In the genomic region with DNA sequence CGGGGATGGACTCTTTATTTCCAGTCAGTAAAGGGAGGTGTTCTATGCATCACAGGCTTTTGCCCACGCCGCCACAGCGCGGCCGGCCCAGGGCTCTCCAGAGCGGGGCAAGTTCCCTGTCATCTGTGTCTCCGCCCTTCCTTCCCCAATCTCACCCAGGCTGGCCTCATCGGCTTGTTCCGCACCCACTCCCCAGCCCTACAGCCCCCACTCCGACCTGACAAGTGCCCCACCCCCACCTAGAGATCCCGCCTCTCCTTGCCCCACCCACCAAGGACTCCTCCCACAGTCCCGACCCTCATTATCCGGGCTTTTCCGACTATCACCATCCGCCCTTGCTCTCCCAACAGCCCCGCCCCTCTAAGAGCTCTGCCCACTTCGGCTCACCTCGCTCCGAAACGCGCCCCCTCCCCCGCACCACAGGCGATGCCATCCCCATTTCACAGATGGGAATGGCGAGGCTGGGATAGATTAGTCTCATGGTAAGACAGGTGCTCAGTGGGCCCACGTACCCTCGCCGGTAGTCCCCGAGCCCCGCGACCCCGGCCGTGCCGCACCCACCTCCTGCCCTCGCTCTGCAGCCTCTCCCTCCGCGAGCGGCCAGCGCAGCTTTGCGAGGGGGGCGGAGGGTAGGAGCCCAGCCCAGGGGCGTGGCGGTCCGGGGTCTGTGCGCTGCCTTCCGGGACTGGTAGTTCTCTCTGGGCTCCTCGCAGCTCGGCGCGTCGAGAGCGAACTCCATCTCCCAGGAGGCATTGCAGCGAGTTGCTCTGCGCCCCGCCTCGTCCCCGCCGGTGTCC, we compare ENCODE assay signal across 1 cellular context.
TF ChIP-seq lines count a peak whose summit lies in the region.

Gene KCTD21, minus strand, starts transcription at position 615 of the 797 bp plus-strand sequence. CDS start 14,072 bp downstream, outside the sequence.

TF ChIP-seq in K562, 482 proteins besides CTCF, POLR2A, EP300 and RAD21 (continued from another document and continues in another):
- TF ChIP-seq TFAP4 (CRISPR knock-in tag; IDR thresholded peaks at IDR 0.05; ENCODE audit: borderline replicate concordance) (peak; percentile 98), MEF2D (tag; conservative IDR thresholded peaks at IDR 0.05; ENCODE audit: low read depth) (no peak), ZNF239 (CRISPR knock-in tag; IDR thresholded peaks at IDR 0.05) (no peak), ZNF316 (IDR thresholded peaks at IDR 0.05) (peak; percentile 22; the same call in 1 of the 2 replicates), ZNF184 (CRISPR knock-in tag; IDR thresholded peaks at IDR 0.05) (no peak), ZNF583 (CRISPR knock-in tag; IDR thresholded peaks at IDR 0.05) (peak; percentile 31; the same call in 1 of the 2 replicates), SMAD1 (IDR thresholded peaks at IDR 0.05; ENCODE audit: low read depth, low read length, partially characterized antibody) (no peak), NCOA4 (IDR thresholded peaks at IDR 0.05; ENCODE audit: partially characterized antibody) (peak; percentile 89), RNF2 (IDR thresholded peaks at IDR 0.05) (no peak), HNRNPUL1 (IDR thresholded peaks at IDR 0.05; ENCODE audit: low read length) (no peak), CREBBP (IDR thresholded peaks at IDR 0.05; ENCODE audit: low read depth, low read length) (no peak), PHF20 (IDR thresholded peaks at IDR 0.05; ENCODE audit: partially characterized antibody) (peak; percentile 72), TGIF2 (CRISPR knock-in tag; IDR thresholded peaks at IDR 0.05) (no peak), NEUROD1 (IDR thresholded peaks at IDR 0.05; ENCODE audit: borderline replicate concordance, low read depth, low read length, partially characterized antibody) (peak; percentile 59), HDAC3 (IDR thresholded peaks at IDR 0.05; ENCODE audit: borderline replicate concordance, partially characterized antibody) (no peak), HDAC2 (IDR thresholded peaks at IDR 0.05) (peak; percentile 100), MAFK (IDR thresholded peaks at IDR 0.05; ENCODE audit: low read length) (no peak), HNRNPLL (IDR thresholded peaks at IDR 0.05; ENCODE audit: low read depth, low read length, poor library complexity, severe bottlenecking) (peak; percentile 59), TEAD1 (CRISPR knock-in tag; IDR thresholded peaks at IDR 0.05) (peak in 1 of 2 experiments; percentile 5; a peak in 2 of 4 replicates), ZBTB8A (IDR thresholded peaks at IDR 0.05; ENCODE audit: partially characterized antibody) (no peak), KLF10 (CRISPR knock-in tag; IDR thresholded peaks at IDR 0.05) (no peak), SRSF7 (optimal IDR thresholded peaks at IDR 0.05; ENCODE audit: low read depth, low read length) (no peak), PHTF2 (CRISPR knock-in tag; IDR thresholded peaks at IDR 0.05) (no peak), POLR2G (IDR thresholded peaks at IDR 0.05; ENCODE audit: low read depth, low read length) (peak; percentile 79), ETV6 (IDR thresholded peaks at IDR 0.05; ENCODE audit: borderline replicate concordance in 1 of 2, low read depth in 2 of 2, low read length in 1 of 2) (no peak; a peak in 1 of 4 replicates), ETV6 (CRISPR knock-in tag; IDR thresholded peaks at IDR 0.05; ENCODE audit: borderline replicate concordance) (no peak), ELF1 (tag; IDR thresholded peaks at IDR 0.05) (no peak), ZBTB1 (CRISPR knock-in tag; IDR thresholded peaks at IDR 0.05; ENCODE audit: borderline replicate concordance, low read depth) (peak; percentile 44; the same call in 1 of the 2 replicates), THAP7 (CRISPR knock-in tag; IDR thresholded peaks at IDR 0.05) (no peak), RBFOX2 (IDR thresholded peaks at IDR 0.05; ENCODE audit: low read depth, low read length) (peak; percentile 76), FOXP1 (CRISPR knock-in tag; IDR thresholded peaks at IDR 0.05) (peak; percentile 26; the same call in 1 of the 2 replicates), MECOM (CRISPR knock-in tag; IDR thresholded peaks at IDR 0.05) (no peak), HOXB6 (CRISPR knock-in tag; IDR thresholded peaks at IDR 0.05; ENCODE audit: borderline replicate concordance) (no peak), POLR3A (IDR thresholded peaks at IDR 0.05; ENCODE audit: borderline replicate concordance, extremely low read depth, insufficient read depth, insufficient read length) (no peak), TBL1XR1 (IDR thresholded peaks at IDR 0.05; ENCODE audit: low read length in 2 of 2) (no peak), ZNF785 (CRISPR knock-in tag; IDR thresholded peaks at IDR 0.05) (no peak), NELFE (IDR thresholded peaks at IDR 0.05; ENCODE audit: insufficient read depth, insufficient read length) (no peak), MAFG (tag; conservative IDR thresholded peaks at IDR 0.05) (no peak), EZH2 (IDR thresholded peaks at IDR 0.05; ENCODE audit: borderline replicate concordance, low read depth, low read length) (no peak), STAG1 (CRISPR knock-in tag; IDR thresholded peaks at IDR 0.05; ENCODE audit: borderline replicate concordance) (no peak), HNRNPK (IDR thresholded peaks at IDR 0.05; ENCODE audit: low read depth, low read length, poor library complexity, severe bottlenecking) (no peak), ZNF140 (CRISPR knock-in tag; IDR thresholded peaks at IDR 0.05) (no peak), YY1 (IDR thresholded peaks at IDR 0.05; ENCODE audit: borderline replicate concordance in 1 of 3, control insufficient read depth in 1 of 3, extremely low read depth in 1 of 3, insufficient read depth in 3 of 3, insufficient read length in 1 of 3, insufficient replicate concordance in 2 of 3, low read depth in 1 of 3, low read length in 2 of 3) (peak in 1 of 3 experiments; percentile 10), NR2C2 (CRISPR knock-in tag; IDR thresholded peaks at IDR 0.05) (peak; percentile 76), NR2C2 (tag; IDR thresholded peaks at IDR 0.05) (peak; percentile 90), KLF1 (tag; IDR thresholded peaks at IDR 0.05) (peak; percentile 83; the same call in 1 of the 2 replicates), RAD51 (IDR thresholded peaks at IDR 0.05; ENCODE audit: borderline replicate concordance, low read depth) (no peak)
- TF ChIP-seq, protein P1, sequence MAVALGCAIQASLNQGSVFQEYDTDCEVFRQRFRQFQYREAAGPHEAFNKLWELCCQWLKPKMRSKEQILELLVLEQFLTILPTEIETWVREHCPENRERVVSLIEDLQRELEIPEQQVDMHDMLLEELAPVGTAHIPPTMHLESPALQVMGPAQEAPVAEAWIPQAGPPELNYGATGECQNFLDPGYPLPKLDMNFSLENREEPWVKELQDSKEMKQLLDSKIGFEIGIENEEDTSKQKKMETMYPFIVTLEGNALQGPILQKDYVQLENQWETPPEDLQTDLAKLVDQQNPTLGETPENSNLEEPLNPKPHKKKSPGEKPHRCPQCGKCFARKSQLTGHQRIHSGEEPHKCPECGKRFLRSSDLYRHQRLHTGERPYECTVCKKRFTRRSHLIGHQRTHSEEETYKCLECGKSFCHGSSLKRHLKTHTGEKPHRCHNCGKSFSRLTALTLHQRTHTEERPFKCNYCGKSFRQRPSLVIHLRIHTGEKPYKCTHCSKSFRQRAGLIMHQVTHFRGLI (CRISPR knock-in tag; IDR thresholded peaks at IDR 0.05), result no peak
- TF ChIP-seq, protein P2, sequence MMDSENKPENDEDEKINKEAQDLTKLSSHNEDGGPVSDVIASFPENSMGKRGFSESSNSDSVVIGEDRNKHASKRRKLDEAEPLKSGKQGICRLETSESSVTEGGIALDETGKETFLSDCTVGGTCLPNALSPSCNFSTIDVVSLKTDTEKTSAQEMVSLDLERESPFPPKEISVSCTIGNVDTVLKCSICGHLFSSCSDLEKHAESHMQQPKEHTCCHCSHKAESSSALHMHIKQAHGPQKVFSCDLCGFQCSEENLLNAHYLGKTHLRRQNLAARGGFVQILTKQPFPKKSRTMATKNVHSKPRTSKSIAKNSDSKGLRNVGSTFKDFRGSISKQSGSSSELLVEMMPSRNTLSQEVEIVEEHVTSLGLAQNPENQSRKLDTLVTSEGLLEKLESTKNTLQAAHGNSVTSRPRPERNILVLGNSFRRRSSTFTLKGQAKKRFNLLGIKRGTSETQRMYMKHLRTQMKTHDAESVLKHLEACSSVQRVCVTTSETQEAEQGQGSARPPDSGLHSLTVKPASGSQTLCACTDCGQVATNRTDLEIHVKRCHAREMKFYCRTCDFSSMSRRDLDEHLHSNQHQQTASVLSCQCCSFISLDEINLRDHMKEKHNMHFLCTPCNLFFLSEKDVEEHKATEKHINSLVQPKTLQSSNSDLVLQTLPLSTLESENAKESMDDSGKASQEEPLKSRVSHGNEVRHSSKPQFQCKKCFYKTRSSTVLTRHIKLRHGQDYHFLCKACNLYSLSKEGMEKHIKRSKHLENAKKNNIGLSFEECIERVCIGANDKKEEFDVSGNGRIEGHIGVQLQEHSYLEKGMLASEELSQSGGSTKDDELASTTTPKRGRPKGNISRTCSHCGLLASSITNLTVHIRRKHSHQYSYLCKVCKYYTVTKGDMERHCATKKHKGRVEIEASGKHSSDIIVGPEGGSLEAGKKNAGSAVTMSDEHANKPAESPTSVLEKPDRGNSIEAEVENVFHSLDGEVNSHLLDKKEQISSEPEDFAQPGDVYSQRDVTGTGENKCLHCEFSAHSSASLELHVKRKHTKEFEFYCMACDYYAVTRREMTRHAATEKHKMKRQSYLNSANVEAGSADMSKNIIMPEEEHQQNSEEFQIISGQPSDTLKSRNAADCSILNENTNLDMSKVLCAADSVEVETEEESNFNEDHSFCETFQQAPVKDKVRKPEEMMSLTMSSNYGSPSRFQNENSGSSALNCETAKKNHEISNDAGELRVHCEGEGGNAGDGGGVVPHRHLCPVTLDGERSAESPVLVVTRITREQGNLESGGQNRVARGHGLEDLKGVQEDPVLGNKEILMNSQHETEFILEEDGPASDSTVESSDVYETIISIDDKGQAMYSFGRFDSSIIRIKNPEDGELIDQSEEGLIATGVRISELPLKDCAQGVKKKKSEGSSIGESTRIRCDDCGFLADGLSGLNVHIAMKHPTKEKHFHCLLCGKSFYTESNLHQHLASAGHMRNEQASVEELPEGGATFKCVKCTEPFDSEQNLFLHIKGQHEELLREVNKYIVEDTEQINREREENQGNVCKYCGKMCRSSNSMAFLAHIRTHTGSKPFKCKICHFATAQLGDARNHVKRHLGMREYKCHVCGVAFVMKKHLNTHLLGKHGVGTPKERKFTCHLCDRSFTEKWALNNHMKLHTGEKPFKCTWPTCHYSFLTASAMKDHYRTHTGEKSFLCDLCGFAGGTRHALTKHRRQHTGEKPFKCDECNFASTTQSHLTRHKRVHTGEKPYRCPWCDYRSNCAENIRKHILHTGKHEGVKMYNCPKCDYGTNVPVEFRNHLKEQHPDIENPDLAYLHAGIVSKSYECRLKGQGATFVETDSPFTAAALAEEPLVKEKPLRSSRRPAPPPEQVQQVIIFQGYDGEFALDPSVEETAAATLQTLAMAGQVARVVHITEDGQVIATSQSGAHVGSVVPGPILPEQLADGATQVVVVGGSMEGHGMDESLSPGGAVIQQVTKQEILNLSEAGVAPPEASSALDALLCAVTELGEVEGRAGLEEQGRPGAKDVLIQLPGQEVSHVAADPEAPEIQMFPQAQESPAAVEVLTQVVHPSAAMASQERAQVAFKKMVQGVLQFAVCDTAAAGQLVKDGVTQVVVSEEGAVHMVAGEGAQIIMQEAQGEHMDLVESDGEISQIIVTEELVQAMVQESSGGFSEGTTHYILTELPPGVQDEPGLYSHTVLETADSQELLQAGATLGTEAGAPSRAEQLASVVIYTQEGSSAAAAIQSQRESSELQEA (IDR thresholded peaks at IDR 0.05; ENCODE audit: low read depth), result no peak
- TF ChIP-seq, protein P3, sequence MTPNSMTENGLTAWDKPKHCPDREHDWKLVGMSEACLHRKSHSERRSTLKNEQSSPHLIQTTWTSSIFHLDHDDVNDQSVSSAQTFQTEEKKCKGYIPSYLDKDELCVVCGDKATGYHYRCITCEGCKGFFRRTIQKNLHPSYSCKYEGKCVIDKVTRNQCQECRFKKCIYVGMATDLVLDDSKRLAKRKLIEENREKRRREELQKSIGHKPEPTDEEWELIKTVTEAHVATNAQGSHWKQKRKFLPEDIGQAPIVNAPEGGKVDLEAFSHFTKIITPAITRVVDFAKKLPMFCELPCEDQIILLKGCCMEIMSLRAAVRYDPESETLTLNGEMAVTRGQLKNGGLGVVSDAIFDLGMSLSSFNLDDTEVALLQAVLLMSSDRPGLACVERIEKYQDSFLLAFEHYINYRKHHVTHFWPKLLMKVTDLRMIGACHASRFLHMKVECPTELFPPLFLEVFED (CRISPR knock-in tag; conservative IDR thresholded peaks at IDR 0.05), result no peak
- TF ChIP-seq, protein P4, sequence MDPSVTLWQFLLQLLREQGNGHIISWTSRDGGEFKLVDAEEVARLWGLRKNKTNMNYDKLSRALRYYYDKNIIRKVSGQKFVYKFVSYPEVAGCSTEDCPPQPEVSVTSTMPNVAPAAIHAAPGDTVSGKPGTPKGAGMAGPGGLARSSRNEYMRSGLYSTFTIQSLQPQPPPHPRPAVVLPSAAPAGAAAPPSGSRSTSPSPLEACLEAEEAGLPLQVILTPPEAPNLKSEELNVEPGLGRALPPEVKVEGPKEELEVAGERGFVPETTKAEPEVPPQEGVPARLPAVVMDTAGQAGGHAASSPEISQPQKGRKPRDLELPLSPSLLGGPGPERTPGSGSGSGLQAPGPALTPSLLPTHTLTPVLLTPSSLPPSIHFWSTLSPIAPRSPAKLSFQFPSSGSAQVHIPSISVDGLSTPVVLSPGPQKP (CRISPR knock-in tag; IDR thresholded peaks at IDR 0.05), result no peak
- TF ChIP-seq, protein P5, sequence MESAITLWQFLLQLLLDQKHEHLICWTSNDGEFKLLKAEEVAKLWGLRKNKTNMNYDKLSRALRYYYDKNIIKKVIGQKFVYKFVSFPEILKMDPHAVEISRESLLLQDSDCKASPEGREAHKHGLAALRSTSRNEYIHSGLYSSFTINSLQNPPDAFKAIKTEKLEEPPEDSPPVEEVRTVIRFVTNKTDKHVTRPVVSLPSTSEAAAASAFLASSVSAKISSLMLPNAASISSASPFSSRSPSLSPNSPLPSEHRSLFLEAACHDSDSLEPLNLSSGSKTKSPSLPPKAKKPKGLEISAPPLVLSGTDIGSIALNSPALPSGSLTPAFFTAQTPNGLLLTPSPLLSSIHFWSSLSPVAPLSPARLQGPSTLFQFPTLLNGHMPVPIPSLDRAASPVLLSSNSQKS (CRISPR knock-in tag; IDR thresholded peaks at IDR 0.05), result no peak
